1 cellular context compared by ENCODE assay signal in the genomic region with DNA sequence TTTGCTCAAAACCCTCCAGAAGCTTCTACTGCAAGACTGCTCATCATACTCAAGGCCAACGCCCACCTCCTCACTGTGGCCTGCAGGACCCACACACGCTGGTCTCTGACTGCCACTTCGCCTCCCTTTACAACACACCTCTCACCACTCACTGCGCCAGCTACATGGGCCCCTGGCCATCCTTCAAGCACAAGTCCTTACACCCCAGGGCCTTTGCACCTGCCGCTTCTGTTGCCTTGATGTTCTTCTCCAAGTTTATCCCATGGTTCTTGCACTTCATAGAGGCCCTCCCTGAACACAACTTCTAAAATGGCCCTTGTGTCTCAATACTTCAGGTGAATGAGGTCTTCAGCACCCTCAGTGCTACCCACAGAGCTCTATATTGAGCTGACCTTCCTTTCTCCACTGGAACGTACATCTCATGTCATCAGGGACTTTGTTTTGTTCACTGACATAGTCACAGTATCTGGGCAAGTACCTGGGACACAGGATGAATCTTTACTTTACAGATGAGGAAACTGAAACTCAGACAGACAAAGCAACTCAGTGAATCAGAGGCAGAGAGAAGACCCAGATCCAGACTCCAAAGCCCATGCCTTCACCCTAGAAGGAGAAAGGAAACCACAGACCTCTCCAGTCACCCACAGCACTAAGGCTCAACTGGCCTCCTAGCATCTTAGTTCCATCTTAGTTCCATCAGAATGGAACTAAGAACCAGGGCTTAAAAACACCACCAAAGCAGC.
TF ChIP-seq lines count a peak whose summit lies in the region.

No MANE protein-coding gene starts in this region.

TF ChIP-seq in GM12891, 5 proteins besides CTCF, POLR2A, EP300 and RAD21 (continued from another document):
- no peak for TF ChIP-seq SPI1 (IDR thresholded peaks at IDR 0.05; ENCODE audit: low read depth, low read length)
- TF ChIP-seq PAX5 (IDR thresholded peaks at IDR 0.05; ENCODE audit: insufficient read depth, low read length, severe bottlenecking) = no peak
- no peak for TF ChIP-seq POLR2AphosphoS5 (IDR thresholded peaks at IDR 0.05; ENCODE audit: low read depth, low read length)
- no peak for TF ChIP-seq POU2F2 (IDR thresholded peaks at IDR 0.05; ENCODE audit: low read depth, low read length)
TF ChIP-seq in GM12891: peak in this region for 0.
